ENCODE assay signal across 1 cellular context in genomic region chr19:7658219-7658686, GRCh38.
A peak's percentile ranks its signal among the peaks of the same experiment; 100 is the strongest.
TF ChIP-seq lines count a peak whose summit lies in the region.

No MANE protein-coding gene starts in this region.

TF ChIP-seq in H1, 55 proteins besides CTCF, POLR2A, EP300 and RAD21:
- TF ChIP-seq RFX5 (IDR thresholded peaks at IDR 0.05; ENCODE audit: borderline replicate concordance, low read depth, low read length) (no peak), SP1 (IDR thresholded peaks at IDR 0.05; ENCODE audit: low read depth, low read length) (0 out of 2 replicates have a peak, but pooled peaks have one; percentile 49)
